ENCODE assay signal across 1 cellular context in genomic region chr19:4246767-4247593, GRCh38.
TF ChIP-seq lines count a peak whose summit lies in the region.

Gene YJU2, plus strand, starts transcription at chr19:4247080. Its CDS starts 67 bp downstream, at chr19:4247147.

TF ChIP-seq in HEK293, 187 proteins besides CTCF, POLR2A, EP300 and RAD21 (continued from another document and continues in another):
- peak; percentile 95; the same call in 1 of the 2 replicates for TF ChIP-seq PBX3 (CRISPR knock-in tag; IDR thresholded peaks at IDR 0.05)
- TF ChIP-seq FEZF1 (tag by site-specific recombination; IDR thresholded peaks at IDR 0.05) = 0 out of 2 replicates have a peak, but pooled peaks have one; percentile 21
- TF ChIP-seq ZBTB6 (tag by site-specific recombination; IDR thresholded peaks at IDR 0.05) = peak; percentile 69; the same call in 1 of the 2 replicates
- TF ChIP-seq ZNF133 (tag by site-specific recombination; IDR thresholded peaks at IDR 0.05) = no peak
- no peak for TF ChIP-seq ZNF514 (tag by site-specific recombination; IDR thresholded peaks at IDR 0.05)
- no peak for TF ChIP-seq PRDM2 (tag by site-specific recombination; IDR thresholded peaks at IDR 0.05; ENCODE audit: borderline replicate concordance)
- TF ChIP-seq ZNF423 (tag by site-specific recombination; IDR thresholded peaks at IDR 0.05) = no peak
- no peak for TF ChIP-seq ZNF791 (tag by site-specific recombination; IDR thresholded peaks at IDR 0.05)
- TF ChIP-seq ZNF76 (tag by site-specific recombination; IDR thresholded peaks at IDR 0.05; ENCODE audit: borderline replicate concordance, low read depth) = peak; percentile 94
- no peak for TF ChIP-seq ZNF510 (tag by site-specific recombination; IDR thresholded peaks at IDR 0.05; ENCODE audit: insufficient replicate concordance)
- TF ChIP-seq ZNF146 (tag by site-specific recombination; IDR thresholded peaks at IDR 0.05) = peak; percentile 35; the same call in 1 of the 2 replicates
- TF ChIP-seq ZNF138 (tag by site-specific recombination; IDR thresholded peaks at IDR 0.05; ENCODE audit: borderline replicate concordance) = no peak
- TF ChIP-seq EGR2 (tag by site-specific recombination; IDR thresholded peaks at IDR 0.05; ENCODE audit: low read depth) = no peak
- TF ChIP-seq, protein P1, sequence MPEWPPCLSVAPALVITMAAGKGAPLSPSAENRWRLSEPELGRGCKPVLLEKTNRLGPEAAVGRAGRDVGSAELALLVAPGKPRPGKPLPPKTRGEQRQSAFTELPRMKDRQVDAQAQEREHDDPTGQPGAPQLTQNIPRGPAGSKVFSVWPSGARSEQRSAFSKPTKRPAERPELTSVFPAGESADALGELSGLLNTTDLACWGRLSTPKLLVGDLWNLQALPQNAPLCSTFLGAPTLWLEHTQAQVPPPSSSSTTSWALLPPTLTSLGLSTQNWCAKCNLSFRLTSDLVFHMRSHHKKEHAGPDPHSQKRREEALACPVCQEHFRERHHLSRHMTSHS (tag by site-specific recombination; IDR thresholded peaks at IDR 0.05) = no peak
- no peak for TF ChIP-seq ZBTB10 (tag by site-specific recombination; IDR thresholded peaks at IDR 0.05)
- no peak for TF ChIP-seq ZFP3 (tag by site-specific recombination; IDR thresholded peaks at IDR 0.05; ENCODE audit: low read depth)
- no peak for TF ChIP-seq ZIC2 (tag by site-specific recombination; IDR thresholded peaks at IDR 0.05)
- TF ChIP-seq ELK4 (IDR thresholded peaks at IDR 0.05; ENCODE audit: borderline replicate concordance, low read depth, low read length) = no peak
- peak; percentile 99 for TF ChIP-seq KLF7 (tag by site-specific recombination; IDR thresholded peaks at IDR 0.05; ENCODE audit: borderline replicate concordance)
- peak; percentile 91 for TF ChIP-seq YY1 (tag by site-specific recombination; IDR thresholded peaks at IDR 0.05)
- peak; percentile 97 for TF ChIP-seq ZXDB (tag by site-specific recombination; IDR thresholded peaks at IDR 0.05)
- TF ChIP-seq MYNN (tag by site-specific recombination; IDR thresholded peaks at IDR 0.05; ENCODE audit: borderline replicate concordance) = no peak
- TF ChIP-seq SP2 (tag by site-specific recombination; IDR thresholded peaks at IDR 0.05) = peak; percentile 92
- peak; percentile 72; the same call in 1 of the 2 replicates for TF ChIP-seq ZNF362 (tag by site-specific recombination; IDR thresholded peaks at IDR 0.05)
- TF ChIP-seq ZNF354C (tag by site-specific recombination; IDR thresholded peaks at IDR 0.05; ENCODE audit: borderline replicate concordance, low read depth) = no peak
- peak; percentile 97 for TF ChIP-seq ZNF2 (tag by site-specific recombination; IDR thresholded peaks at IDR 0.05)
- no peak for TF ChIP-seq REPIN1 (tag by site-specific recombination; IDR thresholded peaks at IDR 0.05; ENCODE audit: low read depth)
- peak; percentile 90 for TF ChIP-seq YY2 (tag by site-specific recombination; IDR thresholded peaks at IDR 0.05)
- no peak for TF ChIP-seq RBAK (tag by site-specific recombination; IDR thresholded peaks at IDR 0.05)
- TF ChIP-seq, protein P2, sequence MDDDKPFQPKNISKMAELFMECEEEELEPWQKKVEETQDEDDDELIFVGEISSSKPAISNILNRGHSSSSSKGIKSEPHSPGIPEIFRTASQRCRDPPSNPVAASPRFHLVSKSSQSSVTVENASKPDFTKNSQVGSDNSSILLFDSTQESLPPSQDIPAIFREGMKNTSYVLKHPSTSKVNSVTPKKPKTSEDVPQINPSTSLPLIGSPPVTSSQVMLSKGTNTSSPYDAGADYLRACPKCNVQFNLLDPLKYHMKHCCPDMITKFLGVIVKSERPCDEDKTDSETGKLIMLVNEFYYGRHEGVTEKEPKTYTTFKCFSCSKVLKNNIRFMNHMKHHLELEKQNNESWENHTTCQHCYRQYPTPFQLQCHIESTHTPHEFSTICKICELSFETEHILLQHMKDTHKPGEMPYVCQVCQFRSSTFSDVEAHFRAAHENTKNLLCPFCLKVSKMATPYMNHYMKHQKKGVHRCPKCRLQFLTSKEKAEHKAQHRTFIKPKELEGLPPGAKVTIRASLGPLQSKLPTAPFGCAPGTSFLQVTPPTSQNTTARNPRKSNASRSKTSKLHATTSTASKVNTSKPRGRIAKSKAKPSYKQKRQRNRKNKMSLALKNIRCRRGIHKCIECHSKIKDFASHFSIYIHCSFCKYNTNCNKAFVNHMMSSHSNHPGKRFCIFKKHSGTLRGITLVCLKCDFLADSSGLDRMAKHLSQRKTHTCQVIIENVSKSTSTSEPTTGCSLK (tag by site-specific recombination; IDR thresholded peaks at IDR 0.05) = no peak
- TF ChIP-seq ZNF335 (tag by site-specific recombination; conservative IDR thresholded peaks at IDR 0.05) = peak; percentile 88
- TF ChIP-seq ZBTB44 (tag by site-specific recombination; IDR thresholded peaks at IDR 0.05) = no peak; the same call in 1 of the 2 replicates
- no peak for TF ChIP-seq ZNF211 (tag by site-specific recombination; IDR thresholded peaks at IDR 0.05; ENCODE audit: low read depth)
- TF ChIP-seq PRDM6 (tag by site-specific recombination; IDR thresholded peaks at IDR 0.05) = peak; percentile 36; the same call in 1 of the 2 replicates
- no peak for TF ChIP-seq ZNF302 (tag by site-specific recombination; IDR thresholded peaks at IDR 0.05; ENCODE audit: low read depth)
